In the genomic region with DNA sequence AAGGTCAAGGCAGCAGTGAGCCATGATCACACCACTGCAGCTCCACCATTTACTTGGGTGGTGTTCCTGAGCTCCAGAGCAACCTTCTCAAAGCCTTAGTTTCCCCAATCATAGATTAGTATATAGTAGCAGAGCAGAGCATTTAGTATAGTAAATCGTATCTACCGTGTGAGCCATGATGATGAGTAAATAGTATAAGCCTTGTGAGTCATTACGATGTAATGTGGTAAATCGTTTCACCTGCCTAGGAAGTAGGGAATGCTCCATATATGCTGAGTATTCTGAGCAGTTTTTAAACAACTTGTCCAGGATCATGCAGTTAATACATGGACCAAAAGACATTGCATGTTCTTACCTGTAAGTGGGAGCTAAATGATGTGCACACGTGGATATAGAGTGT, we compare ENCODE assay signal across 20 cellular contexts.
DNase-seq lines count a peak whose midpoint lies in the region; ATAC-seq, FAIRE-seq and TF ChIP-seq lines count a peak whose summit lies in the region.
"Had no signal": no experiment of that assay in that cellular context is flagged by ENCODE, and none has a peak within 500 bp of the region (broad histone marks: within the 10 kb centered on the region; RNA-seq: fewer than 3 reads in every experiment).

No MANE protein-coding gene starts in this region.

- H3K27ac ChIP-seq in left lung: no peak overlapping the region
- H3K27ac ChIP-seq: HL-60, lower lobe of right lung, spleen, upper lobe of left lung had no signal

- H3K27ac Mint-ChIP-seq in stimulated activated memory B cell treated with anti-CD40 and anti-IgM and Interleukin-4, amounts not matched to agents 10 μg/mL and 1 μg/mL and 100 μg/mL, for 72 hours: no peak overlapping the region
- H3K27ac Mint-ChIP-seq: activated naive CD8-positive, alpha-beta T cell treated with anti-CD3 and anti-CD28 coated beads for 36 hours; activated T-helper 1 cell treated with anti-CD3 and anti-CD28 coated beads, Interleukin-12 subunit alpha, Interleukin-12 subunit beta, Interleukin-2, Interleukin-4 antibody, amounts not matched to agents 30 ng/mL and 10 ng/mL and 1 ng/mL, durations not matched to agents 14 hours and 24 hours and 36 hours; HFFc6 had no signal

- no peaks in the 10 kb centered on the region for H3K4me1 ChIP-seq in left lung
- H3K4me1 ChIP-seq: spleen had no signal

- TF ChIP-seq CTCF in bronchial epithelial cell (IDR thresholded peaks at IDR 0.05; ENCODE audit: insufficient read depth, low read length, severe bottlenecking) (no peak), left lung (IDR thresholded peaks at IDR 0.05) (no peak)

- H3K36me3 ChIP-seq in bronchial epithelial cell (ENCODE audit: control insufficient read depth, insufficient read depth, low read length): no peaks in the 10 kb centered on the region
- no peaks in the 10 kb centered on the region for H3K36me3 ChIP-seq in left lung
- H3K36me3 ChIP-seq: lower lobe of right lung, spleen, upper lobe of left lung had no signal

- H3K4me3 ChIP-seq in bronchial epithelial cell (ENCODE audit: low read depth, low read length): no peak overlapping the region
- H3K4me3 ChIP-seq in left lung: no peak overlapping the region
- H3K4me3 ChIP-seq: lower lobe of right lung, spleen, upper lobe of left lung had no signal

- peak; percentile 59 for ATAC-seq in left lung
- no peak for ATAC-seq in HG03354 (IDR thresholded peaks at IDR 0.05; ENCODE audit: poor library complexity, severe bottlenecking, unreplicated experiment)
- no peak for ATAC-seq in stimulated activated memory B cell treated with anti-CD40 and anti-IgM and Interleukin-4, amounts not matched to agents 10 μg/mL and 1 μg/mL and 100 μg/mL, for 72 hours
- ATAC-seq: lower lobe of right lung had no signal

- FAIRE-seq in H54 (lab: Jason Lieb, UNC) (no peak), bronchial epithelial cell (lab: Jason Lieb, UNC) (no peak)

- intact Hi-C loops in left lung (cut with DNase I): no loop called here

- no peaks in the 10 kb centered on the region for H3K36me3 Mint-ChIP-seq in stimulated activated memory B cell treated with anti-CD40 and anti-IgM and Interleukin-4, amounts not matched to agents 10 μg/mL and 1 μg/mL and 100 μg/mL, for 72 hours
- H3K36me3 Mint-ChIP-seq: activated naive CD8-positive, alpha-beta T cell treated with anti-CD3 and anti-CD28 coated beads for 36 hours had no signal

- TF ChIP-seq POLR2A in H54 (IDR thresholded peaks at IDR 0.05; ENCODE audit: low read depth, low read length): no peak

- H3K9me3 ChIP-seq in left lung: no peaks in the 10 kb centered on the region
- H3K9me3 ChIP-seq: lower lobe of right lung, spleen, upper lobe of left lung had no signal

- H3K27me3 ChIP-seq in bronchial epithelial cell (ENCODE audit: control insufficient read depth, insufficient read depth, low read length): no peaks in the 10 kb centered on the region
- no peaks in the 10 kb centered on the region for H3K27me3 ChIP-seq in left lung
- H3K27me3 ChIP-seq: upper lobe of left lung had no signal

- peaks cover 24% of the 10 kb centered on the region for H3K27me3 Mint-ChIP-seq in stimulated activated memory B cell treated with anti-CD40 and anti-IgM and Interleukin-4, amounts not matched to agents 10 μg/mL and 1 μg/mL and 100 μg/mL, for 72 hours
- H3K27me3 Mint-ChIP-seq: activated naive CD8-positive, alpha-beta T cell treated with anti-CD3 and anti-CD28 coated beads for 36 hours had no signal

- H3K4me1 Mint-ChIP-seq in stimulated activated memory B cell treated with anti-CD40 and anti-IgM and Interleukin-4, amounts not matched to agents 10 μg/mL and 1 μg/mL and 100 μg/mL, for 72 hours: peaks cover 16% of the 10 kb centered on the region

- no peak overlapping the region for H3K4me3 Mint-ChIP-seq in stimulated activated memory B cell treated with anti-CD40 and anti-IgM and Interleukin-4, amounts not matched to agents 10 μg/mL and 1 μg/mL and 100 μg/mL, for 72 hours
- H3K4me3 Mint-ChIP-seq: activated naive CD8-positive, alpha-beta T cell treated with anti-CD3 and anti-CD28 coated beads for 36 hours; activated T-helper 1 cell treated with anti-CD3 and anti-CD28 coated beads, Interleukin-12 subunit alpha, Interleukin-12 subunit beta, Interleukin-2, Interleukin-4 antibody, amounts not matched to agents 30 ng/mL and 10 ng/mL and 1 ng/mL, durations not matched to agents 14 hours and 24 hours and 36 hours; HFFc6 had no signal

- DNase-seq in H54 (ENCODE audit: insufficient read length, low spot score): peak; percentile 26
- peak; percentile 56 for DNase-seq in M059J (ENCODE audit: low read depth)
- DNase-seq in bronchial epithelial cell (ENCODE audit: low read depth): peak; percentile 83
- no peak for DNase-seq in left lung
- DNase-seq in UCSD-AML1 (lab: John Stamatoyannopoulos, UW; ENCODE audit: unreplicated experiment): no peak
- DNase-seq: activated CD4-positive, alpha-beta T cell treated with anti-CD3 and anti-CD28 coated beads for 1 hour; activated naive CD8-positive, alpha-beta T cell treated with anti-CD3 and anti-CD28 coated beads for 36 hours; DND-41; effector memory CD4-positive, alpha-beta T cell; HFFc6; lower lobe of right lung; NCI-H1048; NCI-H1930; spleen; T1000; upper lobe of left lung had no signal

- no peaks in the 10 kb centered on the region for H3K9me3 Mint-ChIP-seq in stimulated activated memory B cell treated with anti-CD40 and anti-IgM and Interleukin-4, amounts not matched to agents 10 μg/mL and 1 μg/mL and 100 μg/mL, for 72 hours
- H3K9me3 Mint-ChIP-seq: activated naive CD8-positive, alpha-beta T cell treated with anti-CD3 and anti-CD28 coated beads for 36 hours; activated T-helper 1 cell treated with anti-CD3 and anti-CD28 coated beads, Interleukin-12 subunit alpha, Interleukin-12 subunit beta, Interleukin-2, Interleukin-4 antibody, amounts not matched to agents 30 ng/mL and 10 ng/mL and 1 ng/mL, durations not matched to agents 14 hours and 24 hours and 36 hours; HFFc6 had no signal

Comparison
In these comparisons a context has a peak if more than half of its experiments do, and no peak if none do; other contexts are left out.
1. DNase-seq: peak in H54 (single experiment), M059J (single experiment) and bronchial epithelial cell (single experiment); none in left lung (0 of 2) and UCSD-AML1 (single experiment).